Comparison of ENCODE assay signal across 19 cellular contexts in genomic region chr2:69750246-69750645, GRCh38. TPM values are rescaled to one million over a fixed set of nuclear protein-coding genes. Genes with fewer than 3 reads are reported as not detected.
DNase-seq lines count a peak whose midpoint lies in the region; ATAC-seq and TF ChIP-seq lines count a peak whose summit lies in the region.
"Had no signal": no experiment of that assay in that cellular context is flagged by ENCODE, and none has a peak within 500 bp of the region (broad histone marks: within the 10 kb centered on the region; RNA-seq: fewer than 3 reads in every experiment).

No MANE protein-coding gene starts in this region.

- H3K4me3 ChIP-seq in body of pancreas (no peak overlapping the region), left lung (no peak overlapping the region)
- H3K4me3 ChIP-seq: PC-9 had no signal

- intact Hi-C loops in body of pancreas (cut with DNase I), result no loop called here
- intact Hi-C loops in left lung (cut with DNase I), result no loop called here
- intact Hi-C loops in sciatic nerve (cut with DNase I), result no loop called here

- no peaks in the 10 kb centered on the region for H3K9me3 ChIP-seq in body of pancreas
- no peaks in the 10 kb centered on the region for H3K9me3 ChIP-seq in left lung

- no peak overlapping the region for H3K4me3 Mint-ChIP-seq in progenitor cell of endocrine pancreas (ENCODE audit: low read depth)
- H3K4me3 Mint-ChIP-seq: CD4-positive, CD25-positive, alpha-beta regulatory T cell; IgD-negative memory B cell had no signal

- peaks cover 52% of the 10 kb centered on the region for H3K4me1 Mint-ChIP-seq in progenitor cell of endocrine pancreas (ENCODE audit: low read depth)

- H3K27ac Mint-ChIP-seq in progenitor cell of endocrine pancreas, result peak overlapping the region; percentile 14

- no peaks in the 10 kb centered on the region for H3K27me3 ChIP-seq in body of pancreas
- no peaks in the 10 kb centered on the region for H3K27me3 ChIP-seq in left lung

- no peak for TF ChIP-seq POLR2A in body of pancreas (IDR thresholded peaks at IDR 0.05)

- H3K36me3 ChIP-seq in body of pancreas (replicated peaks in 1 of 2; ENCODE audit: insufficient read depth in 1 of 2, low read depth in 2 of 2) (no peaks in the 10 kb centered on the region), left lung (no peaks in the 10 kb centered on the region)

- ATAC-seq in body of pancreas (no peak), left lung (peak; percentile 47), HG02981 (IDR thresholded peaks at IDR 0.05; ENCODE audit: unreplicated experiment) (no peak), sciatic nerve (no peak)

- DNase-seq in body of pancreas, result no peak
- DNase-seq in left lung, result no peak
- no peak for DNase-seq in progenitor cell of endocrine pancreas (ENCODE audit: low spot score, unreplicated experiment)
- DNase-seq in occipital lobe (lab: John Stamatoyannopoulos, UW), result no peak
- no peak for DNase-seq in sciatic nerve (ENCODE audit: low spot score)
- DNase-seq in AML-193 (lab: John Stamatoyannopoulos, UW), result no peak
- DNase-seq: ACHN; CD4-positive, CD25-positive, alpha-beta regulatory T cell; MM.1S; NCI-H2029; NCI-H446; NCI-H524 treated with DMSO at 0.1 percent for 48 hours; NCI-H82; PC-9; SHP77 had no signal

- TF ChIP-seq CTCF in body of pancreas (IDR thresholded peaks at IDR 0.05) (no peak), left lung (IDR thresholded peaks at IDR 0.05) (no peak), progenitor cell of endocrine pancreas (IDR thresholded peaks at IDR 0.05; ENCODE audit: unreplicated experiment) (no peak)

- H3K36me3 Mint-ChIP-seq in progenitor cell of endocrine pancreas (ENCODE audit: insufficient read depth), result peaks cover 39% of the 10 kb centered on the region

- H3K9me3 Mint-ChIP-seq in progenitor cell of endocrine pancreas (ENCODE audit: low read depth), result peaks cover 3% of the 10 kb centered on the region
- H3K9me3 Mint-ChIP-seq: CD4-positive, CD25-positive, alpha-beta regulatory T cell; IgD-negative memory B cell had no signal

- H3K4me1 ChIP-seq in body of pancreas (peaks cover 41% of the 10 kb centered on the region), left lung (peaks cover 2 to 81% of the 10 kb centered on the region in 2 donors)

- H3K27me3 Mint-ChIP-seq in progenitor cell of endocrine pancreas, result no peaks in the 10 kb centered on the region
- H3K27me3 Mint-ChIP-seq: CD4-positive, CD25-positive, alpha-beta regulatory T cell; IgD-negative memory B cell had no signal

- 58 to 66% methylated on average over 6 of the region's 6 CpGs for WGBS in body of pancreas, 2 donors

- H3K27ac ChIP-seq in body of pancreas (peak overlapping the region in 3 of 4 donors; percentile 22 to 32 (median 25)), left lung (peak overlapping the region in 1 of 2 donors; percentile 18)
- H3K27ac ChIP-seq: HL-60, KMS-11, PC-9 had no signal

RNA-seq across cellular contexts. Expression of gene ANXA4, which starts 8.3 kb away (rescaled TPM):
- total RNA-seq in body of pancreas (100 to 1,000 TPM; 382 to 399 TPM), left lung (100 to 1,000 TPM; 162 to 217 TPM), progenitor cell of endocrine pancreas (250 and 262 TPM in 2 replicates), occipital lobe (3.4 TPM), sciatic nerve (117 TPM)

Comparison
In these comparisons a context has a peak if more than half of its experiments do, and no peak if none do; other contexts are left out.
1. RNA of gene ANXA4, which starts 8.3 kb away (total RNA-seq): 382 to 399 TPM in body of pancreas, 250 to 262 TPM in progenitor cell of endocrine pancreas, 162 to 217 TPM in left lung and 117 TPM in sciatic nerve (single experiment); 3.4 TPM in occipital lobe (single experiment); every median in the first group is over 10 times any median in the second.